6 cellular contexts compared by ENCODE assay signal in genomic region chr2:131519871-131520470, GRCh38. TPM values are rescaled to one million over a fixed set of nuclear protein-coding genes. Genes with fewer than 3 reads are reported as not detected.
"Had no signal": no experiment of that assay in that cellular context is flagged by ENCODE, and none has a peak within 500 bp of the region (broad histone marks: within the 10 kb centered on the region; RNA-seq: fewer than 3 reads in every experiment).

No MANE protein-coding gene starts in this region.

RNA-seq across cellular contexts. Expression of gene TUBA3D, which starts 44.1 kb away (rescaled TPM):
- total RNA-seq: HT-29, MCF 10A, OCI-LY7, PC-3, SK-MEL-5 had no signal
- polyA plus RNA-seq: SK-N-SH had no signal
